ENCODE assay signal across 9 cellular contexts in genomic region chr1:160354388-160354985, GRCh38. TPM values are rescaled to one million over a fixed set of nuclear protein-coding genes. Genes with fewer than 3 reads are reported as not detected.
DNase-seq lines count a peak whose midpoint lies in the region; ATAC-seq and TF ChIP-seq lines count a peak whose summit lies in the region.
"Had no signal": no experiment of that assay in that cellular context is flagged by ENCODE, and none has a peak within 500 bp of the region (broad histone marks: within the 10 kb centered on the region; RNA-seq: fewer than 3 reads in every experiment).

No MANE protein-coding gene starts in this region.

- H3K9ac ChIP-seq in OCI-LY1 (ENCODE audit: low read length) = no peak overlapping the region

- no peaks in the 10 kb centered on the region for H3K27me3 Mint-ChIP-seq in stimulated activated naive B cell treated with anti-CD40 and anti-IgM and Interleukin-4, amounts not matched to agents 10 μg/mL and 1 μg/mL and 100 μg/mL, for 72 hours

- no peaks in the 10 kb centered on the region for H3K79me2 ChIP-seq in OCI-LY1 (ENCODE audit: insufficient read depth, low read length)

- H4K20me1 ChIP-seq in OCI-LY1 (ENCODE audit: insufficient read depth, low read length) = no peaks in the 10 kb centered on the region

- H3F3A ChIP-seq in OCI-LY1 (ENCODE audit: insufficient read depth, low read length) = no peaks in the 10 kb centered on the region

- H3K4me1 ChIP-seq in OCI-LY1 (ENCODE audit: insufficient read depth, low read length, severe bottlenecking) = no peaks in the 10 kb centered on the region

- peak; percentile 77 for TF ChIP-seq CTCF in 22Rv1 (IDR thresholded peaks at IDR 0.05)
- peak; percentile 66 for TF ChIP-seq CTCF in OCI-LY1 (IDR thresholded peaks at IDR 0.05; ENCODE audit: low read length)

- no peak overlapping the region for H2AFZ ChIP-seq in OCI-LY1 (ENCODE audit: low read length)

- no peaks in the 10 kb centered on the region for H3K9me3 ChIP-seq in OCI-LY1 (ENCODE audit: low read length)

- H3K9me2 ChIP-seq in OCI-LY1 (ENCODE audit: low read depth, low read length) = no peaks in the 10 kb centered on the region

- H3K9me3 Mint-ChIP-seq in stimulated activated naive B cell treated with anti-CD40 and anti-IgM and Interleukin-4, amounts not matched to agents 10 μg/mL and 1 μg/mL and 100 μg/mL, for 72 hours = no peaks in the 10 kb centered on the region

- peaks cover 6 to 10% of the 10 kb centered on the region in 2 donors for H3K4me1 Mint-ChIP-seq in stimulated activated naive B cell treated with anti-CD40 and anti-IgM and Interleukin-4, amounts not matched to agents 10 μg/mL and 1 μg/mL and 100 μg/mL, for 72 hours

- peaks cover 92% of the 10 kb centered on the region for H3K36me3 ChIP-seq in OCI-LY1 (ENCODE audit: insufficient read depth, low read length)

- H3K27me3 ChIP-seq in OCI-LY1 (ENCODE audit: insufficient read depth, low read length) = no peaks in the 10 kb centered on the region

- DNase-seq in EH (ENCODE audit: low read depth) (peak; percentile 39), activated T-cell treated with anti-CD3 and anti-CD28 coated beads for 4 hours (no peak), DMS79 (lab: John Stamatoyannopoulos, UW) (no peak)
- DNase-seq in stimulated activated naive B cell treated with anti-CD40 and anti-IgM and Interleukin-4, amounts not matched to agents 10 μg/mL and 1 μg/mL and 100 μg/mL, for 72 hours = no peak

- no peak overlapping the region for H3K4me2 ChIP-seq in OCI-LY1 (ENCODE audit: low read length)

- H3K4me3 ChIP-seq in OCI-LY1 (ENCODE audit: low read depth, low read length, poor library complexity, severe bottlenecking) = no peak overlapping the region
- H3K4me3 ChIP-seq: skin epidermis had no signal

- H3K36me3 Mint-ChIP-seq in stimulated activated naive B cell treated with anti-CD40 and anti-IgM and Interleukin-4, amounts not matched to agents 10 μg/mL and 1 μg/mL and 100 μg/mL, for 72 hours = peaks cover 67 to 76% of the 10 kb centered on the region in 2 donors

- H3K27ac ChIP-seq in 22Rv1 (no peak overlapping the region), OCI-LY1 (ENCODE audit: low read depth, low read length, poor library complexity, severe bottlenecking) (no peak overlapping the region)
- H3K27ac ChIP-seq: skin epidermis had no signal

- H3K27ac Mint-ChIP-seq in stimulated activated naive B cell treated with anti-CD40 and anti-IgM and Interleukin-4, amounts not matched to agents 10 μg/mL and 1 μg/mL and 100 μg/mL, for 72 hours = peak overlapping the region; percentile 89

- no peak overlapping the region for H3K4me3 Mint-ChIP-seq in stimulated activated naive B cell treated with anti-CD40 and anti-IgM and Interleukin-4, amounts not matched to agents 10 μg/mL and 1 μg/mL and 100 μg/mL, for 72 hours

- ATAC-seq in esophagus mucosa = peak; percentile 21
- ATAC-seq in stimulated activated naive B cell treated with anti-CD40 and anti-IgM and Interleukin-4, amounts not matched to agents 10 μg/mL and 1 μg/mL and 100 μg/mL, for 72 hours (replicated peaks) = peak; percentile 63
- ATAC-seq in GM19324 (IDR thresholded peaks at IDR 0.05; ENCODE audit: low FRiP score, unreplicated experiment) = no peak

RNA-seq across cellular contexts. Expression of gene NCSTN, which starts 11.3 kb away (rescaled TPM):
- total RNA-seq in esophagus mucosa = 60.1 TPM

RNA-seq across cellular contexts. Expression of gene COPA, which starts 11.4 kb away (rescaled TPM):
- total RNA-seq in esophagus mucosa = 93.9 TPM

RNA-seq across cellular contexts. Expression of gene NHLH1, which starts 12.4 kb away (rescaled TPM):
- 0.08 TPM for total RNA-seq in esophagus mucosa

RNA-seq across cellular contexts. Expression of gene VANGL2, which starts 45.9 kb away (rescaled TPM):
- total RNA-seq in esophagus mucosa = 12.3 TPM
